Comparison of ENCODE assay signal across 5 cellular contexts in genomic region chr5:76249601-76250000, GRCh38.
"Had no signal": no experiment of that assay in that cellular context is flagged by ENCODE, and none has a peak within 500 bp of the region (broad histone marks: within the 10 kb centered on the region; RNA-seq: fewer than 3 reads in every experiment).

No MANE protein-coding gene starts in this region.

- H3K9me3 Mint-ChIP-seq: GM23338, H9 had no signal

- DNase-seq: H9, HCEC 1CT, IMR-90 had no signal

- H3K4me1 Mint-ChIP-seq: GM23338, H9 had no signal

- ATAC-seq: GM23338, K562 had no signal

- H3K4me3 Mint-ChIP-seq: GM23338, H9 had no signal

- H3K27ac Mint-ChIP-seq: GM23338, H9 had no signal
